ENCODE assay signal across 1 cellular context in genomic region chr10:80205478-80206276, GRCh38.
TF ChIP-seq lines count a peak whose summit lies in the region.

Gene ANXA11 (minus strand): TSS chr10:80205537. CDS start chr10:80172861, 32,676 bp downstream.

TF ChIP-seq in HepG2, 621 proteins besides CTCF, POLR2A, EP300 and RAD21 (continued from another document and continues in another):
- 0 out of 2 replicates have a peak, but pooled peaks have one; percentile 57 for TF ChIP-seq ZNF564 (CRISPR knock-in tag; IDR thresholded peaks at IDR 0.05)
- TF ChIP-seq IRF1 (CRISPR knock-in tag; IDR thresholded peaks at IDR 0.05; ENCODE audit: low read depth) = 0 out of 2 replicates have a peak, but pooled peaks have one; percentile 37
- TF ChIP-seq, protein P1, sequence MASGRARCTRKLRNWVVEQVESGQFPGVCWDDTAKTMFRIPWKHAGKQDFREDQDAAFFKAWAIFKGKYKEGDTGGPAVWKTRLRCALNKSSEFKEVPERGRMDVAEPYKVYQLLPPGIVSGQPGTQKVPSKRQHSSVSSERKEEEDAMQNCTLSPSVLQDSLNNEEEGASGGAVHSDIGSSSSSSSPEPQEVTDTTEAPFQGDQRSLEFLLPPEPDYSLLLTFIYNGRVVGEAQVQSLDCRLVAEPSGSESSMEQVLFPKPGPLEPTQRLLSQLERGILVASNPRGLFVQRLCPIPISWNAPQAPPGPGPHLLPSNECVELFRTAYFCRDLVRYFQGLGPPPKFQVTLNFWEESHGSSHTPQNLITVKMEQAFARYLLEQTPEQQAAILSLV (CRISPR knock-in tag; IDR thresholded peaks at IDR 0.05; ENCODE audit: borderline replicate concordance) = no peak; the same call in 1 of the 2 replicates
- TF ChIP-seq ZNF281 (CRISPR knock-in tag; IDR thresholded peaks at IDR 0.05; ENCODE audit: borderline replicate concordance) = no peak
- TF ChIP-seq, protein P2, sequence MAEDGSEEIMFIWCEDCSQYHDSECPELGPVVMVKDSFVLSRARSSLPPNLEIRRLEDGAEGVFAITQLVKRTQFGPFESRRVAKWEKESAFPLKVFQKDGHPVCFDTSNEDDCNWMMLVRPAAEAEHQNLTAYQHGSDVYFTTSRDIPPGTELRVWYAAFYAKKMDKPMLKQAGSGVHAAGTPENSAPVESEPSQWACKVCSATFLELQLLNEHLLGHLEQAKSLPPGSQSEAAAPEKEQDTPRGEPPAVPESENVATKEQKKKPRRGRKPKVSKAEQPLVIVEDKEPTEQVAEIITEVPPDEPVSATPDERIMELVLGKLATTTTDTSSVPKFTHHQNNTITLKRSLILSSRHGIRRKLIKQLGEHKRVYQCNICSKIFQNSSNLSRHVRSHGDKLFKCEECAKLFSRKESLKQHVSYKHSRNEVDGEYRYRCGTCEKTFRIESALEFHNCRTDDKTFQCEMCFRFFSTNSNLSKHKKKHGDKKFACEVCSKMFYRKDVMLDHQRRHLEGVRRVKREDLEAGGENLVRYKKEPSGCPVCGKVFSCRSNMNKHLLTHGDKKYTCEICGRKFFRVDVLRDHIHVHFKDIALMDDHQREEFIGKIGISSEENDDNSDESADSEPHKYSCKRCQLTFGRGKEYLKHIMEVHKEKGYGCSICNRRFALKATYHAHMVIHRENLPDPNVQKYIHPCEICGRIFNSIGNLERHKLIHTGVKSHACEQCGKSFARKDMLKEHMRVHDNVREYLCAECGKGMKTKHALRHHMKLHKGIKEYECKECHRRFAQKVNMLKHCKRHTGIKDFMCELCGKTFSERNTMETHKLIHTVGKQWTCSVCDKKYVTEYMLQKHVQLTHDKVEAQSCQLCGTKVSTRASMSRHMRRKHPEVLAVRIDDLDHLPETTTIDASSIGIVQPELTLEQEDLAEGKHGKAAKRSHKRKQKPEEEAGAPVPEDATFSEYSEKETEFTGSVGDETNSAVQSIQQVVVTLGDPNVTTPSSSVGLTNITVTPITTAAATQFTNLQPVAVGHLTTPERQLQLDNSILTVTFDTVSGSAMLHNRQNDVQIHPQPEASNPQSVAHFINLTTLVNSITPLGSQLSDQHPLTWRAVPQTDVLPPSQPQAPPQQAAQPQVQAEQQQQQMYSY (CRISPR knock-in tag; IDR thresholded peaks at IDR 0.05) = no peak
- TF ChIP-seq ARID3A (IDR thresholded peaks at IDR 0.05; ENCODE audit: low read depth, low read length) = no peak
- TF ChIP-seq ZNF800 (CRISPR knock-in tag; IDR thresholded peaks at IDR 0.05) = peak; percentile 24; the same call in 1 of the 2 replicates
- no peak for TF ChIP-seq ZFP37 (CRISPR knock-in tag; IDR thresholded peaks at IDR 0.05; ENCODE audit: borderline replicate concordance)
- no peak for TF ChIP-seq SMAD1 (CRISPR knock-in tag; IDR thresholded peaks at IDR 0.05; ENCODE audit: borderline replicate concordance, low read depth)
- no peak for TF ChIP-seq ZNF713 (CRISPR knock-in tag; IDR thresholded peaks at IDR 0.05)
- TF ChIP-seq FOXM1 (CRISPR knock-in tag; IDR thresholded peaks at IDR 0.05) = no peak
- no peak for TF ChIP-seq ZNF589 (CRISPR knock-in tag; conservative IDR thresholded peaks at IDR 0.05)
- TF ChIP-seq GLMP (CRISPR knock-in tag; IDR thresholded peaks at IDR 0.05; ENCODE audit: borderline replicate concordance) = no peak
- TF ChIP-seq ZNF354B (CRISPR knock-in tag; IDR thresholded peaks at IDR 0.05) = no peak
- TF ChIP-seq CCAR2 (optimal IDR thresholded peaks at IDR 0.05; ENCODE audit: low read depth, low read length) = no peak
- no peak for TF ChIP-seq ZBTB46 (CRISPR knock-in tag; IDR thresholded peaks at IDR 0.05; ENCODE audit: borderline replicate concordance)
- no peak for TF ChIP-seq ZNF609 (CRISPR knock-in tag; IDR thresholded peaks at IDR 0.05; ENCODE audit: borderline replicate concordance)
- peak in 1 of 2 experiments; percentile 56; a peak in 1 of 4 replicates for TF ChIP-seq REST (IDR thresholded peaks at IDR 0.05; ENCODE audit: borderline replicate concordance in 1 of 2, low read depth in 1 of 2, low read length in 2 of 2)
- no peak for TF ChIP-seq E2F5 (CRISPR knock-in tag; conservative IDR thresholded peaks at IDR 0.05)
- TF ChIP-seq ZFP1 (CRISPR knock-in tag; IDR thresholded peaks at IDR 0.05) = no peak
- TF ChIP-seq ZSCAN21 (CRISPR knock-in tag; IDR thresholded peaks at IDR 0.05; ENCODE audit: borderline replicate concordance) = peak; percentile 48; the same call in 1 of the 2 replicates
- no peak for TF ChIP-seq ZNF30 (CRISPR knock-in tag; IDR thresholded peaks at IDR 0.05)
- TF ChIP-seq GABPA (IDR thresholded peaks at IDR 0.05; ENCODE audit: low read depth, low read length) = peak; percentile 48
- TF ChIP-seq GABPA (CRISPR knock-in tag; IDR thresholded peaks at IDR 0.05; ENCODE audit: low read depth) = peak; percentile 52; the same call in 1 of the 2 replicates
